22 cellular contexts compared by ENCODE assay signal in genomic region chr11:35763301-35763700, GRCh38.
"Had no signal": no experiment of that assay in that cellular context is flagged by ENCODE, and none has a peak within 500 bp of the region (broad histone marks: within the 10 kb centered on the region; RNA-seq: fewer than 3 reads in every experiment).

No MANE protein-coding gene starts in this region.

- ATAC-seq: foreskin keratinocyte, gastroesophageal sphincter, heart left ventricle, left cardiac atrium, lower lobe of right lung, mucosa of descending colon had no signal

- H3K4me1 Mint-ChIP-seq: mesothelial cell of epicardium had no signal

- H3K27ac ChIP-seq: coronary artery, dorsolateral prefrontal cortex, esophagus muscularis mucosa, foreskin keratinocyte, gastroesophageal sphincter, heart left ventricle, hepatocyte, left ventricle myocardium inferior, lower lobe of right lung had no signal

- FAIRE-seq: colon, endothelial cell of umbilical vein, frontal cortex, keratinocyte had no signal

- H2AFZ ChIP-seq: hepatocyte had no signal

- H3K4me3 Mint-ChIP-seq: immature natural killer cell, mesothelial cell of epicardium had no signal

- H3K27ac Mint-ChIP-seq: mesothelial cell of epicardium had no signal

- H3K4me3 ChIP-seq: coronary artery, dorsolateral prefrontal cortex, esophagus muscularis mucosa, gastroesophageal sphincter, heart left ventricle, hepatocyte, left ventricle myocardium inferior, lower lobe of right lung, mucosa of descending colon had no signal

- H3K9me3 ChIP-seq: esophagus muscularis mucosa, gastroesophageal sphincter, heart left ventricle, left ventricle myocardium inferior, lower lobe of right lung, mucosa of descending colon had no signal

- H3K36me3 ChIP-seq: esophagus muscularis mucosa, gastroesophageal sphincter, heart left ventricle, left ventricle myocardium inferior, lower lobe of right lung had no signal

- H3K27me3 ChIP-seq: dorsolateral prefrontal cortex, esophagus muscularis mucosa, foreskin keratinocyte, gastroesophageal sphincter, heart left ventricle, hepatocyte had no signal

- H3K4me2 ChIP-seq: hepatocyte had no signal

- DNase-seq: dermis blood vessel endothelial cell; dorsolateral prefrontal cortex; effector CD4-positive, alpha-beta T cell; effector memory CD4-positive, alpha-beta T cell; foreskin keratinocyte; heart left ventricle; hypothalamus; immature natural killer cell; left cardiac atrium; left ventricle myocardium inferior; lower lobe of right lung; mesenchymal stem cell; mucosa of descending colon had no signal
